Comparison of ENCODE assay signal across 7 cellular contexts in genomic region chr6:170307080-170307545, GRCh38. TPM values are rescaled to one million over a fixed set of nuclear protein-coding genes. Genes with fewer than 3 reads are reported as not detected.
DNase-seq lines count a peak whose midpoint lies in the region; ATAC-seq, FAIRE-seq and TF ChIP-seq lines count a peak whose summit lies in the region.

No MANE protein-coding gene starts in this region.

- H3K36me3 ChIP-seq in keratinocyte (ENCODE audit: control insufficient read depth in 2 of 2, extremely low read depth in 1 of 2, insufficient read depth in 2 of 2, low read length in 2 of 2), result peaks cover 0 to 5% of the 10 kb centered on the region in 2 experiments

- H3K9ac ChIP-seq in keratinocyte (ENCODE audit: control insufficient read depth, extremely low read depth, insufficient read depth, low read length), result peak overlapping the region; percentile 92

- H3K9me1 ChIP-seq in keratinocyte (ENCODE audit: control insufficient read depth, extremely low read depth, insufficient read depth, low read length), result no peaks in the 10 kb centered on the region

- FAIRE-seq in keratinocyte (lab: Jason Lieb, UNC), result no peak

- no peaks in the 10 kb centered on the region for H4K20me1 ChIP-seq in keratinocyte (ENCODE audit: control insufficient read depth, extremely low read depth, insufficient read depth, low read length)

- H3K4me3 Mint-ChIP-seq in activated naive CD8-positive, alpha-beta T cell, result peak overlapping the region; percentile 94

- H3K36me3 Mint-ChIP-seq in activated naive CD8-positive, alpha-beta T cell, result peaks cover 2% of the 10 kb centered on the region

- H3K4me3 ChIP-seq in HL-60 (replicated peaks; ENCODE audit: insufficient read depth, low read length) (peak overlapping the region; percentile 78), keratinocyte (ENCODE audit: control insufficient read depth in 2 of 3, extremely low read depth in 1 of 3, insufficient read depth in 2 of 3, low read depth in 1 of 3, low read length in 3 of 3) (peak overlapping the region; percentile 85 to 96 (median 92))

- TF ChIP-seq CTCF in HL-60 (IDR thresholded peaks at IDR 0.05; ENCODE audit: insufficient read depth, low read length), result no peak
- TF ChIP-seq CTCF in keratinocyte (optimal IDR thresholded peaks at IDR 0.05 in 1 of 3, IDR thresholded peaks at IDR 0.05 in 1 of 3, conservative IDR thresholded peaks at IDR 0.05 in 1 of 3; ENCODE audit: extremely low read depth in 1 of 3, insufficient read depth in 2 of 3, low read length in 3 of 3), result no peak

- H3K4me2 ChIP-seq in keratinocyte (ENCODE audit: control insufficient read depth, extremely low read depth, insufficient read depth, low read depth, low read length), result peak overlapping the region; percentile 90

- H2AFZ ChIP-seq in keratinocyte (ENCODE audit: control insufficient read depth, low read length), result peak overlapping the region; percentile 75

- no peaks in the 10 kb centered on the region for H3K9me3 ChIP-seq in keratinocyte (ENCODE audit: control insufficient read depth, low read depth, low read length)

- H3K79me2 ChIP-seq in keratinocyte (ENCODE audit: control insufficient read depth, insufficient read depth, low read length), result peaks cover 56% of the 10 kb centered on the region

- H3K4me1 ChIP-seq in keratinocyte (ENCODE audit: control insufficient read depth, extremely low read depth, insufficient read depth, low read length), result peaks cover 13% of the 10 kb centered on the region

- peak overlapping the region; percentile 81 for H3K27ac ChIP-seq in HL-60 (replicated peaks)
- H3K27ac ChIP-seq in keratinocyte (ENCODE audit: control insufficient read depth, insufficient read depth, low read length), result peak overlapping the region; percentile 75
- peak overlapping the region; percentile 82 for H3K27ac ChIP-seq in substantia nigra (ENCODE audit: low read depth, low read length, poor library complexity, severe bottlenecking)

- no peaks in the 10 kb centered on the region for H3K9me3 Mint-ChIP-seq in activated naive CD8-positive, alpha-beta T cell (ENCODE audit: low read depth)

- no peaks in the 10 kb centered on the region for H3K27me3 Mint-ChIP-seq in activated naive CD8-positive, alpha-beta T cell

- ATAC-seq in HG03025 (IDR thresholded peaks at IDR 0.05; ENCODE audit: low FRiP score, unreplicated experiment), result no peak

- DNase-seq in HL-60 (ENCODE audit: low read depth in 1 of 2, low spot score in 1 of 2), result no peak
- no peak for DNase-seq in keratinocyte (ENCODE audit: low read depth, low spot score)
- no peak for DNase-seq in substantia nigra (lab: John Stamatoyannopoulos, UW)
- no peak for DNase-seq in HK-2 (ENCODE audit: unreplicated experiment)
- no peak for DNase-seq in DMS153 treated with DMSO at 0.1 percent for 48 hours (lab: John Stamatoyannopoulos, UW; ENCODE audit: unreplicated experiment)

- no peaks in the 10 kb centered on the region for H3K27me3 ChIP-seq in HL-60 (ENCODE audit: insufficient read depth, poor library complexity, severe bottlenecking)
- H3K27me3 ChIP-seq in keratinocyte (ENCODE audit: control insufficient read depth, extremely low read depth, insufficient read depth, low read length), result no peaks in the 10 kb centered on the region

- peak overlapping the region; percentile 92 for H3K27ac Mint-ChIP-seq in activated naive CD8-positive, alpha-beta T cell

- dilution Hi-C loops in keratinocyte (cut with MboI; ENCODE audit: extremely low pct_ligation_motif_present, low sequenced_read_pairs), result no loop called here

- peaks cover 49% of the 10 kb centered on the region for H3K4me1 Mint-ChIP-seq in activated naive CD8-positive, alpha-beta T cell (ENCODE audit: low read depth)

RNA-seq across cellular contexts. Expression of gene FAM120B, which starts 0.6 kb away (rescaled TPM):
- 17.4 to 18.4 TPM (median 18.3 TPM) in 3 replicates for polyA plus RNA-seq in keratinocyte
- 31.0 TPM for polyA plus RNA-seq in keratinocyte (2011; ENCODE audit: low read depth)
- polyA plus RNA-seq in keratinocyte (2011; cell fraction: cytosol; rRNA removed), result 11.2 and 16.1 TPM in 2 replicates
- 30.5 and 38.0 TPM in 2 replicates for polyA plus RNA-seq in keratinocyte (2011; cell fraction: nucleus; rRNA removed)
- polyA plus RNA-seq in keratinocyte (2012; ENCODE audit: low replicate concordance), result 15.5 and 21.1 TPM in 2 replicates
- polyA minus RNA-seq in keratinocyte, result 34.0 to 46.8 TPM (median 38.6 TPM) in 3 replicates
- 13.6 TPM for polyA minus RNA-seq in keratinocyte (2011; cell fraction: cytosol; rRNA and poly(A)+ RNA removed)
- 18.7 and 51.9 TPM in 2 replicates for polyA minus RNA-seq in keratinocyte (2011; cell fraction: nucleus; rRNA and poly(A)+ RNA removed)

RNA-seq across cellular contexts. Expression of gene DLL1, which starts 16.2 kb away (rescaled TPM):
- 6.5 to 14.2 TPM (median 8.2 TPM) in 3 replicates for polyA plus RNA-seq in keratinocyte
- 2.7 TPM for polyA plus RNA-seq in keratinocyte (2011; ENCODE audit: low read depth)
- 2.3 and 4.1 TPM in 2 replicates for polyA plus RNA-seq in keratinocyte (2011; cell fraction: cytosol; rRNA removed)
- 30.2 and 36.7 TPM in 2 replicates for polyA plus RNA-seq in keratinocyte (2011; cell fraction: nucleus; rRNA removed)
- 2.3 and 15.9 TPM in 2 replicates for polyA plus RNA-seq in keratinocyte (2012; ENCODE audit: low replicate concordance)
- polyA minus RNA-seq in keratinocyte, result 4.0 to 23.8 TPM (median 5.8 TPM) in 3 replicates
- 9.6 TPM for polyA minus RNA-seq in keratinocyte (2011; cell fraction: cytosol; rRNA and poly(A)+ RNA removed)
- polyA minus RNA-seq in keratinocyte (2011; cell fraction: nucleus; rRNA and poly(A)+ RNA removed), result 22.2 and 23.8 TPM in 2 replicates
